Comparison of ENCODE assay signal across 15 cellular contexts in genomic region chr4:7757501-7758443, GRCh38.
DNase-seq lines count a peak whose midpoint lies in the region; ATAC-seq and TF ChIP-seq lines count a peak whose summit lies in the region.
"Had no signal": no experiment of that assay in that cellular context is flagged by ENCODE, and none has a peak within 500 bp of the region (broad histone marks: within the 10 kb centered on the region; RNA-seq: fewer than 3 reads in every experiment).

No MANE protein-coding gene starts in this region.

- no peak for TF ChIP-seq POLR2A in gastrocnemius medialis (IDR thresholded peaks at IDR 0.05)

- in situ Hi-C loops in gastrocnemius medialis (cut with MboI; ENCODE audit: low sequenced_read_pairs in 4 of 4) (no loop called here), GM13976 (cut with MboI; ENCODE audit: low sequenced_read_pairs, unreplicated experiment) (no loop called here)

- TF ChIP-seq CTCF in VCaP (conservative IDR thresholded peaks at IDR 0.05) = no peak
- peak in 1 of 5 experiments; percentile 7 for TF ChIP-seq CTCF in gastrocnemius medialis (IDR thresholded peaks at IDR 0.05 in 4 of 5, conservative IDR thresholded peaks at IDR 0.05 in 1 of 5)
- TF ChIP-seq CTCF in GM13976 (IDR thresholded peaks at IDR 0.05; ENCODE audit: borderline replicate concordance, control extremely low read depth, extremely low read depth, insufficient read depth, missing control alignments) = no peak

- H3K36me3 ChIP-seq in gastrocnemius medialis = no peaks in the 10 kb centered on the region
- H3K36me3 ChIP-seq: SJCRH30 had no signal

- no peak overlapping the region for H3K4me3 ChIP-seq in gastrocnemius medialis
- H3K4me3 ChIP-seq: SJCRH30, upper lobe of right lung had no signal

- no peak overlapping the region for H3K4me3 Mint-ChIP-seq in activated T-cell treated with anti-CD3 and anti-CD28 coated beads, Interleukin-2, amount 50 U/mL, for 24 hours
- H3K4me3 Mint-ChIP-seq: naive B cell had no signal

- H3K27ac ChIP-seq in VCaP = peak overlapping the region; percentile 37; the same call in 1 of the 2 replicates
- peak overlapping the region; percentile 18 to 66 (median 36) for H3K27ac ChIP-seq in gastrocnemius medialis
- H3K27ac ChIP-seq: SJCRH30, upper lobe of right lung had no signal

- intact Hi-C loops in left ventricle myocardium superior (cut with micrococcal nuclease) (no loop called here), gastrocnemius medialis (cut with DNase I; ENCODE audit: low total_unique reads) (no loop called here)

- peaks cover 18% of the 10 kb centered on the region in 2 donors for H3K4me1 ChIP-seq in gastrocnemius medialis

- no peak for DNase-seq in activated T-cell treated with anti-CD3 and anti-CD28 coated beads, Interleukin-2, amount 50 U/mL, for 24 hours
- no peak for DNase-seq in activated T-cell treated with anti-CD3 and anti-CD28 coated beads, Interleukin-2, amount 50 U/mL, for 48 hours
- peak; percentile 48 for DNase-seq in left ventricle myocardium superior
- no peak for DNase-seq in gastrocnemius medialis
- DNase-seq in NOMO-1 (lab: John Stamatoyannopoulos, UW; ENCODE audit: unreplicated experiment in 2 of 2) = no peak
- DNase-seq in GM13976 (ENCODE audit: low spot score) = no peak
- DNase-seq: ACHN; activated effector memory CD4-positive, alpha-beta T cell treated with Interleukin-2 at 50 U/mL for 16 hours; naive B cell; NCI-H1930; upper lobe of right lung had no signal

- H3K27me3 Mint-ChIP-seq in activated T-cell treated with anti-CD3 and anti-CD28 coated beads, Interleukin-2, amount 50 U/mL, for 24 hours = no peaks in the 10 kb centered on the region

- ATAC-seq in left ventricle myocardium superior = peak; percentile 26
- peak; percentile 58 to 76 for ATAC-seq in gastrocnemius medialis
- ATAC-seq in HG03520 (IDR thresholded peaks at IDR 0.05; ENCODE audit: unreplicated experiment) = no peak
- ATAC-seq: activated CD4-positive, CD25-positive, alpha-beta regulatory T cell treated with anti-CD3 and anti-CD28 coated beads, Interleukin-2, amount 50 U/mL, for 24 hours had no signal

- H3K4me1 Mint-ChIP-seq in activated T-cell treated with anti-CD3 and anti-CD28 coated beads, Interleukin-2, amount 50 U/mL, for 24 hours (ENCODE audit: low read depth) = peaks cover 44% of the 10 kb centered on the region

- H3K9me3 ChIP-seq in gastrocnemius medialis = no peaks in the 10 kb centered on the region
- H3K9me3 ChIP-seq: SJCRH30, upper lobe of right lung had no signal

- H3K36me3 Mint-ChIP-seq in activated T-cell treated with anti-CD3 and anti-CD28 coated beads, Interleukin-2, amount 50 U/mL, for 24 hours (ENCODE audit: low read depth) = peaks cover 13% of the 10 kb centered on the region
- H3K36me3 Mint-ChIP-seq: naive B cell had no signal

- no peaks in the 10 kb centered on the region for H3K27me3 ChIP-seq in gastrocnemius medialis
- H3K27me3 ChIP-seq: SJCRH30, upper lobe of right lung had no signal

- H3K27ac Mint-ChIP-seq in activated T-cell treated with anti-CD3 and anti-CD28 coated beads, Interleukin-2, amount 50 U/mL, for 24 hours = peak overlapping the region; percentile 76
- H3K27ac Mint-ChIP-seq: naive B cell had no signal

- H3K9me3 Mint-ChIP-seq in activated T-cell treated with anti-CD3 and anti-CD28 coated beads, Interleukin-2, amount 50 U/mL, for 24 hours = no peaks in the 10 kb centered on the region
- H3K9me3 Mint-ChIP-seq: naive B cell had no signal
